ENCODE assay signal across 8 cellular contexts in the genomic region with DNA sequence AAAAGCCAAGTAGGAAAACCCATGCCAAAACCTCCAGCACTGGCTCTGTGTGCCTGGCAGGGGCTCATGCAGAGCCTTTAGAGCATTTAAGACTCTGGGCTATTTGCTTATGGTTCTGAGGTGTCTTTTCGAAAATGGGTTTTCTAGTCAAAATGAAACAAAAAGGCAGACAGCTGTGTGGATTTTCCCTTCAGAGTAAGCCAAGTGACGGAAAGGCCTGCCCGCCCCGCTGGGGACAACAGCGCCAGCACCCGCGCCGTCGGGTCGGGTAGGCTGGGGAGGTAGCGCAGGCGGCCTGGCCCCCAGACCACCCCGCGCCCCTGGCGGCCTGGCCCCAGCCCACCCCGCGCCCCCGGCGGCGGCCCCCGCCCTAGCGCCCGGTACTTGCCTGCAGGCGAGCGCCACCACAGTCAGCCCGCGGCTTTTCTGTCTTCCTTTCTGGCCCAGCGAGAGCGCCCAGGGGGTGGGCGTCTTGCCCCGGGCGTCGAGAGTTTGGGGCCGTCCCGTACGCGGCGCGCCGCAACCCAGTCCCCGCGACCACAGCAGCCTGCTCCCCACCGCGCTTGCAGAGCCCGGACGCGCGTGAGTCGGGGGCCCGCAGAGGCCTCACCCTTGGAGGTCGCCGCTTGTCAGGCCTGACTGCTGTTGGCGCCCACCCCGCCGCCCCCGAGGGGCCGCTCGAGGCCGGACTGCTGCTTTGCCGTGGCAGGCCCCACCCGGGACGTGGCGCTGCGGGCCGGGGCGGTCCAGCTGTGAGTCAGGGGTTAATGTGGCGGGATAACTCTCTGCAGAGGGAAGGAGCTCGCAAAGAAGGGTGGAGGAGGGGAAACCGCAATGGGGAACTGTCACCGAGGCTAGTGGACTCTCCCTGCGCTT. TPM values are rescaled to one million over a fixed set of nuclear protein-coding genes. Genes with fewer than 3 reads are reported as not detected.
DNase-seq lines count a peak whose midpoint lies in the region; ATAC-seq and TF ChIP-seq lines count a peak whose summit lies in the region.

A gene with protein sequence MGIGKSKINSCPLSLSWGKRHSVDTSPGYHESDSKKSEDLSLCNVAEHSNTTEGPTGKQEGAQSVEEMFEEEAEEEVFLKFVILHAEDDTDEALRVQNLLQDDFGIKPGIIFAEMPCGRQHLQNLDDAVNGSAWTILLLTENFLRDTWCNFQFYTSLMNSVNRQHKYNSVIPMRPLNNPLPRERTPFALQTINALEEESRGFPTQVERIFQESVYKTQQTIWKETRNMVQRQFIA (minus strand): TSS at position 771 of the 876 bp plus-strand sequence. CDS start 21,223 bp downstream, outside the sequence.

- TF ChIP-seq CTCF in dorsolateral prefrontal cortex (IDR thresholded peaks at IDR 0.05 in 54 of 56, conservative IDR thresholded peaks at IDR 0.05 in 2 of 56; ENCODE audit: low read depth in 1 of 56, partially characterized antibody in 56 of 56) (peak in 49 of 56 donors; percentile 8 to 67 (median 44)), lower lobe of right lung (IDR thresholded peaks at IDR 0.05) (peak; percentile 44)

- ATAC-seq in GM21619 (IDR thresholded peaks at IDR 0.05; ENCODE audit: unreplicated experiment) (peak; percentile 76), lower lobe of right lung (peak; percentile 91)

- DNase-seq in GM04504 (ENCODE audit: low read depth) (peak; percentile 60), KBM-7 (peak; percentile 77), dorsolateral prefrontal cortex (peak; percentile 48 to 80 (median 68)), lower lobe of right lung (peak; percentile 76), NCI-H524 treated with DMSO at 0.1 percent for 48 hours (lab: John Stamatoyannopoulos, UW) (no peak)
- peak; percentile 73 for DNase-seq in activated CD4-positive, alpha-beta T cell treated with anti-CD3 and anti-CD28 coated beads for 48 hours
- peak; percentile 17 to 41 (median 25) for DNase-seq in stimulated activated CD4-positive, alpha-beta T cell treated with anti-CD3 and anti-CD28 coated beads, TNF-alpha, amount 100 ng/mL, for 4 hours (ENCODE audit: low read depth in 3 of 3)

- no peaks in the 10 kb centered on the region for H3K9me3 ChIP-seq in lower lobe of right lung

- peaks cover 37% of the 10 kb centered on the region for H3K4me1 ChIP-seq in lower lobe of right lung

- in situ Hi-C loops in KBM-7 (cut with MboI; ENCODE audit: low pct_unique_long_range_greater_than_20kb, low sequenced_read_pairs) = no loop called here

- H3K27me3 ChIP-seq in dorsolateral prefrontal cortex = no peaks in the 10 kb centered on the region
- no peaks in the 10 kb centered on the region for H3K27me3 ChIP-seq in lower lobe of right lung (ENCODE audit: low read depth)

- intact Hi-C loops in dorsolateral prefrontal cortex (cut with DNase I) (no loop called here), lower lobe of right lung (cut with DNase I) (no loop called here)

- peak within 1 kb of the TSS; percentile 66 to 98 (median 93) for H3K27ac ChIP-seq in dorsolateral prefrontal cortex
- H3K27ac ChIP-seq in lower lobe of right lung = peak within 1 kb of the TSS; percentile 94

- H3K36me3 ChIP-seq in lower lobe of right lung = no peaks in the 10 kb centered on the region

- H3K4me3 ChIP-seq in dorsolateral prefrontal cortex (peak within 1 kb of the TSS; percentile 47 to 91 (median 80)), lower lobe of right lung (peak within 1 kb of the TSS; percentile 76)

RNA-seq across cellular contexts. Expression of the gene that starts here (rescaled TPM):
- 1 to 10 TPM; 2.5 to 9.2 (median 5.4) TPM for total RNA-seq in dorsolateral prefrontal cortex
- total RNA-seq in lower lobe of right lung = 5.8 TPM
